Comparison of ENCODE assay signal across 11 cellular contexts in genomic region chr11:2414616-2415015, GRCh38. TPM values are rescaled to one million over a fixed set of nuclear protein-coding genes. Genes with fewer than 3 reads are reported as not detected.
"Had no signal": no experiment of that assay in that cellular context is flagged by ENCODE, and none has a peak within 500 bp of the region (broad histone marks: within the 10 kb centered on the region; RNA-seq: fewer than 3 reads in every experiment).

No MANE protein-coding gene starts in this region.

- ATAC-seq: HCT116, K562 had no signal

- H3K27ac Mint-ChIP-seq: HFFc6 had no signal

- H3K9me3 Mint-ChIP-seq: HFFc6 had no signal

- H3K4me1 ChIP-seq: HAP-1 had no signal

- H3K4me3 Mint-ChIP-seq: HFFc6 had no signal

- H3K36me3 ChIP-seq: HAP-1 had no signal

- H3K27ac ChIP-seq: HL-60 had no signal

- H3K4me3 ChIP-seq: HAP-1, K562 had no signal

- DNase-seq: GOT3, HFFc6, IMR-90, KG1 had no signal

RNA-seq across cellular contexts. Expression of gene TRPM5, which starts 29.7 kb away (rescaled TPM):
- total RNA-seq: H4, H7, HFFc6, IMR-90, K562 had no signal
- polyA plus RNA-seq: IMR-90, K562 had no signal

RNA-seq across cellular contexts. Expression of gene KCNQ1, which starts 30.2 kb away (rescaled TPM):
- total RNA-seq: HFFc6, HT1080, IMR-90 had no signal
- polyA plus RNA-seq: K562 had no signal
